In genomic region chr12:112192475-112192874, GRCh38 we compare ENCODE assay signal across 22 cellular contexts.
DNase-seq lines count a peak whose midpoint lies in the region; ATAC-seq and TF ChIP-seq lines count a peak whose summit lies in the region.
"Had no signal": no experiment of that assay in that cellular context is flagged by ENCODE, and none has a peak within 500 bp of the region (broad histone marks: within the 10 kb centered on the region; RNA-seq: fewer than 3 reads in every experiment).

No MANE protein-coding gene starts in this region.

- H4K5ac ChIP-seq in mesendoderm (ENCODE audit: low read length) (no peak overlapping the region), H9 (ENCODE audit: insufficient read length, low read depth, low read length) (no peak overlapping the region)

- H3K9me3 ChIP-seq in Peyer's patch (no peaks in the 10 kb centered on the region), H9 (ENCODE audit: control insufficient read depth, low read depth, low read length) (no peaks in the 10 kb centered on the region)
- H3K9me3 ChIP-seq: SJSA1 had no signal

- CTCF ChIA-PET in RWPE1 (lab: Yijun Ruan, JAX) = interaction anchor here (0.5 to 1.5 kb wide), 2 partner anchors 195 to 838 kb away, joined by 3 read pairs; no protein-coding TSS in a partner anchor

- no peak for TF ChIP-seq CTCF in RWPE1 (conservative IDR thresholded peaks at IDR 0.05; ENCODE audit: low read depth)
- no peak for TF ChIP-seq CTCF in Peyer's patch (IDR thresholded peaks at IDR 0.05)
- no peak for TF ChIP-seq CTCF in H9 (conservative IDR thresholded peaks at IDR 0.05)

- WGBS in mesendoderm (ENCODE audit: extremely low coverage, insufficient coverage, low lambda C conversion rate) = no CpG with 5 or more reads among the region's 13 CpGs
- WGBS in H9 (ENCODE audit: extremely low coverage, insufficient read length, low lambda C conversion rate) = no CpG with 5 or more reads among the region's 13 CpGs

- DNase-seq in RWPE1 (ENCODE audit: low spot score) (no peak), mesendoderm (no peak), substantia nigra (lab: John Stamatoyannopoulos, UW) (no peak), Peyer's patch (no peak), H9 (no peak)
- DNase-seq in activated naive CD8-positive, alpha-beta T cell treated with anti-CD3 and anti-CD28 coated beads for 36 hours = no peak
- DNase-seq: DMS53, GDM1, KBM-7, NCI-H1105, NCI-H146, NCI-H2029 treated with DMSO at 0.1 percent for 48 hours, NCI-H226, NCI-H524, NCI-H82 had no signal

- POLR2A ChIA-PET in RWPE1 (lab: Yijun Ruan, JAX; ENCODE audit: low non-redundant PET) = no interaction called here

- H3K27me3 Mint-ChIP-seq in activated naive CD8-positive, alpha-beta T cell treated with anti-CD3 and anti-CD28 coated beads for 36 hours = no peaks in the 10 kb centered on the region
- no peaks in the 10 kb centered on the region for H3K27me3 Mint-ChIP-seq in H9 (ENCODE audit: low read depth)

- H2BK5ac ChIP-seq in mesendoderm (ENCODE audit: low read length) = peak overlapping the region; percentile 64
- no peak overlapping the region for H2BK5ac ChIP-seq in H9 (ENCODE audit: insufficient read length, low read length)

- H4K8ac ChIP-seq in mesendoderm (ENCODE audit: low read depth, low read length) (no peak overlapping the region), H9 (replicated peaks; ENCODE audit: insufficient read length, low read depth, low read length) (no peak overlapping the region)

- H3K4me3 Mint-ChIP-seq in activated naive CD8-positive, alpha-beta T cell treated with anti-CD3 and anti-CD28 coated beads for 36 hours = no peak overlapping the region
- no peak overlapping the region for H3K4me3 Mint-ChIP-seq in H9

- H3K36me3 ChIP-seq in mesendoderm (ENCODE audit: control insufficient read depth, insufficient read depth, low read length) = no peaks in the 10 kb centered on the region
- peaks cover 0 to 84% (median 0%) of the 10 kb centered on the region in 3 donors for H3K36me3 ChIP-seq in Peyer's patch

- H2AFZ ChIP-seq in H9 (ENCODE audit: low read length) = no peak overlapping the region

- H3K79me1 ChIP-seq in mesendoderm (ENCODE audit: low read length) (no peaks in the 10 kb centered on the region), H9 (ENCODE audit: insufficient read depth, low read depth, low read length, poor library complexity, severe bottlenecking) (no peaks in the 10 kb centered on the region)

- H2BK15ac ChIP-seq in mesendoderm (replicated peaks; ENCODE audit: low read depth) (no peak overlapping the region), H9 (ENCODE audit: low read depth, low read length) (no peak overlapping the region)

- H3K27me3 ChIP-seq in mesendoderm (ENCODE audit: insufficient read depth, low read length, poor library complexity) = no peaks in the 10 kb centered on the region
- H3K27me3 ChIP-seq in Peyer's patch = no peaks in the 10 kb centered on the region
- no peaks in the 10 kb centered on the region for H3K27me3 ChIP-seq in H9 (ENCODE audit: insufficient read depth, low read length)
- H3K27me3 ChIP-seq: SJSA1 had no signal

- H3T11ph ChIP-seq in H9 (ENCODE audit: low read length) = no peak overlapping the region

- no peaks in the 10 kb centered on the region for H3K4me1 Mint-ChIP-seq in activated naive CD8-positive, alpha-beta T cell treated with anti-CD3 and anti-CD28 coated beads for 36 hours
- H3K4me1 Mint-ChIP-seq in H9 = peaks cover 0 to 6% of the 10 kb centered on the region in 2 experiments; a peak in 2 of 4 replicates

- H3K56ac ChIP-seq in mesendoderm (ENCODE audit: low read length) = peak overlapping the region; percentile 60
- H3K56ac ChIP-seq in H9 (ENCODE audit: insufficient read length, low read depth, low read length) = no peak overlapping the region

- H3K27ac ChIP-seq in RWPE1 = peak overlapping the region; percentile 81
- H3K27ac ChIP-seq in cingulate gyrus (ENCODE audit: low read depth, low read length) = peak overlapping the region; percentile 35
- H3K27ac ChIP-seq in mesendoderm (ENCODE audit: low read depth, low read length) = no peak overlapping the region
- H3K27ac ChIP-seq in substantia nigra (ENCODE audit: low read depth, low read length, poor library complexity, severe bottlenecking) = peak overlapping the region; percentile 66
- no peak overlapping the region for H3K27ac ChIP-seq in Peyer's patch
- no peak overlapping the region for H3K27ac ChIP-seq in H9 (ENCODE audit: insufficient read length, low read depth, low read length)
- H3K27ac ChIP-seq: C4-2B, HL-60, SJSA1 had no signal

- no peak overlapping the region for H3K14ac ChIP-seq in H9 (ENCODE audit: insufficient read depth, low read length)

- H3K23me2 ChIP-seq in H9 (ENCODE audit: insufficient read length, low read depth, low read length, poor library complexity, severe bottlenecking) = no peaks in the 10 kb centered on the region

- H3K9ac ChIP-seq in mesendoderm (ENCODE audit: low read length) (no peak overlapping the region), H9 (ENCODE audit: extremely low read depth, insufficient read length, low read length) (no peak overlapping the region)

- H3K4me2 ChIP-seq in mesendoderm (ENCODE audit: low read length) = no peak overlapping the region
- H3K4me2 ChIP-seq in H9 (ENCODE audit: insufficient read depth, insufficient read length, low read length) = no peak overlapping the region

- no peak overlapping the region for H3K27ac Mint-ChIP-seq in activated naive CD8-positive, alpha-beta T cell treated with anti-CD3 and anti-CD28 coated beads for 36 hours
- H3K27ac Mint-ChIP-seq in H9 = no peak overlapping the region

- no peak for ATAC-seq in HG03457 (IDR thresholded peaks at IDR 0.05; ENCODE audit: unreplicated experiment)
- ATAC-seq: HepG2, Panc1 had no signal

- no peak overlapping the region for H2BK12ac ChIP-seq in H9 (ENCODE audit: insufficient read length, low read depth, low read length)

- H3K4me1 ChIP-seq in mesendoderm (ENCODE audit: control insufficient read depth, low read depth, low read length) = peaks cover 9% of the 10 kb centered on the region
- no peaks in the 10 kb centered on the region for H3K4me1 ChIP-seq in Peyer's patch
- H3K4me1 ChIP-seq in H9 (ENCODE audit: insufficient read depth, low read length) = no peaks in the 10 kb centered on the region
- H3K4me1 ChIP-seq: SJSA1 had no signal

- H3K36me3 Mint-ChIP-seq in activated naive CD8-positive, alpha-beta T cell treated with anti-CD3 and anti-CD28 coated beads for 36 hours = peaks cover 3% of the 10 kb centered on the region
- H3K36me3 Mint-ChIP-seq in H9 (ENCODE audit: insufficient read depth in 1 of 3, low read depth in 3 of 3) = peaks cover 11 to 52% (median 33%) of the 10 kb centered on the region in 3 experiments; a peak in 6 of 7 replicates

- no peak overlapping the region for H2BK20ac ChIP-seq in H9 (ENCODE audit: low read depth, low read length, poor library complexity, severe bottlenecking)

- H3K4me3 ChIP-seq in mesendoderm (ENCODE audit: low read length) (no peak overlapping the region), Peyer's patch (no peak overlapping the region)
- H3K4me3 ChIP-seq: SJSA1 had no signal

- no peak overlapping the region for H3K4ac ChIP-seq in mesendoderm (ENCODE audit: low read depth, low read length)
- no peak overlapping the region for H3K4ac ChIP-seq in H9 (ENCODE audit: low read depth, low read length)

- no peaks in the 10 kb centered on the region for H3K9me3 Mint-ChIP-seq in activated naive CD8-positive, alpha-beta T cell treated with anti-CD3 and anti-CD28 coated beads for 36 hours
- no peaks in the 10 kb centered on the region for H3K9me3 Mint-ChIP-seq in H9

- H2BK120ac ChIP-seq in mesendoderm (ENCODE audit: low read depth, low read length) = no peak overlapping the region
- H2BK120ac ChIP-seq in H9 (ENCODE audit: low read depth, low read length, poor library complexity, severe bottlenecking) = no peak overlapping the region

- no peak overlapping the region for H2AK5ac ChIP-seq in mesendoderm (ENCODE audit: low read length)
- no peak overlapping the region for H2AK5ac ChIP-seq in H9 (ENCODE audit: insufficient read length, low read length)

- H3K79me2 ChIP-seq in mesendoderm (ENCODE audit: control insufficient read depth, insufficient read depth, low read length) = no peaks in the 10 kb centered on the region
- no peaks in the 10 kb centered on the region for H3K79me2 ChIP-seq in H9 (ENCODE audit: insufficient read depth, low read length)

- no peak overlapping the region for H3K23ac ChIP-seq in mesendoderm (ENCODE audit: low read length)
- H3K23ac ChIP-seq in H9 (ENCODE audit: insufficient read length, low read depth, low read length) = no peak overlapping the region

- H3K18ac ChIP-seq in mesendoderm (ENCODE audit: low read length) (no peak overlapping the region), H9 (ENCODE audit: insufficient read length, low read depth, low read length) (no peak overlapping the region)

- H4K91ac ChIP-seq in H9 (ENCODE audit: insufficient read length, low read depth, low read length) = no peak overlapping the region

- peaks cover 2% of the 10 kb centered on the region for H4K20me1 ChIP-seq in H9 (ENCODE audit: control insufficient read depth, insufficient read depth, insufficient read length)

- no peak for TF ChIP-seq POLR2A in Peyer's patch (IDR thresholded peaks at IDR 0.05)

Comparison
In these comparisons a context has a peak if more than half of its experiments do, and no peak if none do; other contexts are left out.
1. H3K27ac ChIP-seq: peak in RWPE1 (single experiment), cingulate gyrus (single experiment) and substantia nigra (single experiment); none in mesendoderm (single experiment), Peyer's patch (0 of 4) and H9 (single experiment).